Comparison of ENCODE assay signal across 8 cellular contexts in the genomic region with DNA sequence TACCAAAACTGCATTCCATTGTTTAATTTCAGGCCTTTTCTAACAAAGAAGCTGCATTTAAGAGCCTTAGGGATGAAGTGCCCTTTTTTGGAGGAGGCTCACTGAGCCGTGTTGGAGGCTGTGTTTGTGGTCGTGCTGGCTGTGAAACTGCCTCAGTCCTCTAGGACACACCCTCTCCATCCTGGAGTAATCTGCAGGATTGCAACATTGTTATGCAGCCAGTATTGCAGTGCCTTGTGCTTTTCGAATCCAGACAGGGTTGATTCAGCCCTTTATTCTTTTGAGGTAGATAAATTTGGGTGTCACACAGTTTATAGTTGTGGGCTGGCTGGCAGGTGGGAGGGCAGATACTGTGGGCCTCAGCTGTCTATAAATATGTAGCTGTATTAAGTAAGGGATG. TPM values are rescaled to one million over a fixed set of nuclear protein-coding genes. Genes with fewer than 3 reads are reported as not detected.
A peak's percentile ranks its signal among the peaks of the same experiment; 100 is the strongest.
DNase-seq lines count a peak whose midpoint lies in the region; ATAC-seq and TF ChIP-seq lines count a peak whose summit lies in the region.
"Not testable (repeated sequence)": the region's sequence is repeated elsewhere in the genome, so short reads cannot be mapped to it uniquely, and the experiment has no call there.

No MANE protein-coding gene starts in this region.

- intact Hi-C loops in activated CD8-positive, alpha-beta T cell treated with anti-CD3 and anti-CD28 coated beads for 36 hours (cut with micrococcal nuclease); lower lobe of right lung (cut with DNase I): not testable (repeated sequence)

- POLR2A ChIA-PET in HEK293 (lab: Yijun Ruan, JAX); activated CD8-positive, alpha-beta T cell treated with anti-CD3 and anti-CD28 coated beads for 36 hours (lab: Charles Lee): not testable (repeated sequence)

- H3K27me3 ChIP-seq in lower lobe of right lung (ENCODE audit: low read depth), result not testable (repeated sequence)

- H3K27ac ChIP-seq in HEK293 (ENCODE audit: extremely low read depth, low read depth, low read length); lower lobe of right lung: not testable (repeated sequence)

- DNase-seq in AML-193 (lab: John Stamatoyannopoulos, UW), result peak; percentile 8 to 12
- peak; percentile 4 for DNase-seq in NCI-H460 (ENCODE audit: extremely low read depth, low read depth)
- not testable (repeated sequence) for DNase-seq in activated CD8-positive, alpha-beta T cell treated with anti-CD3 and anti-CD28 coated beads for 36 hours; lower lobe of right lung
- peak; percentile 70 for DNase-seq in choroid plexus epithelial cell (ENCODE audit: low read depth)
- DNase-seq in fibroblast of villous mesenchyme (ENCODE audit: low read depth), result peak; percentile 73
- peak; percentile 38 for DNase-seq in stromal cell of bone marrow (ENCODE audit: low read depth)

- peaks cover 41% of the 10 kb centered on the region for H3K36me3 Mint-ChIP-seq in activated CD8-positive, alpha-beta T cell treated with anti-CD3 and anti-CD28 coated beads for 36 hours (ENCODE audit: low read depth)

- H3K27me3 Mint-ChIP-seq in activated CD8-positive, alpha-beta T cell treated with anti-CD3 and anti-CD28 coated beads for 36 hours, result not testable (repeated sequence)

- H3K9me3 ChIP-seq in HEK293 (ENCODE audit: control insufficient read depth, insufficient read depth, low read depth, low read length); lower lobe of right lung: not testable (repeated sequence)

- H3K36me3 ChIP-seq in HEK293 (ENCODE audit: control insufficient read depth in 2 of 2, insufficient read depth in 1 of 2, low read length in 2 of 2), result peaks cover 60 to 87% of the 10 kb centered on the region in 2 experiments
- H3K36me3 ChIP-seq in lower lobe of right lung, result peaks cover 96% of the 10 kb centered on the region

- CTCF ChIA-PET in HEK293 (lab: Yijun Ruan, JAX), result interaction anchor here (0.6 kb wide), 1 partner anchor 17 kb away, joined by 4 read pairs; no protein-coding TSS in a partner anchor
- CTCF ChIA-PET in activated CD8-positive, alpha-beta T cell treated with anti-CD3 and anti-CD28 coated beads for 36 hours (lab: Charles Lee), result not testable (repeated sequence)

- H3K9me3 Mint-ChIP-seq in activated CD8-positive, alpha-beta T cell treated with anti-CD3 and anti-CD28 coated beads for 36 hours, result not testable (repeated sequence)

- not testable (repeated sequence) for H3K4me1 ChIP-seq in HEK293 (ENCODE audit: control insufficient read depth, insufficient read depth, low read length); lower lobe of right lung

- not testable (repeated sequence) for TF ChIP-seq CTCF in HEK293 (tag by site-specific recombination; IDR thresholded peaks at IDR 0.05); activated CD8-positive, alpha-beta T cell treated with anti-CD3 and anti-CD28 coated beads for 36 hours (IDR thresholded peaks at IDR 0.05); fibroblast of villous mesenchyme (IDR thresholded peaks at IDR 0.05; ENCODE audit: insufficient read depth, low read depth, low read length); lower lobe of right lung (IDR thresholded peaks at IDR 0.05)
- peak; percentile 10 for TF ChIP-seq CTCF in choroid plexus epithelial cell (conservative IDR thresholded peaks at IDR 0.05; ENCODE audit: low read depth, low read length)

- H3K4me3 ChIP-seq in HEK293 (ENCODE audit: low read depth, low read length); choroid plexus epithelial cell (ENCODE audit: low read depth, low read length); fibroblast of villous mesenchyme (ENCODE audit: low read depth, low read length); lower lobe of right lung: not testable (repeated sequence)

- not testable (repeated sequence) for ATAC-seq in activated CD8-positive, alpha-beta T cell treated with anti-CD3 and anti-CD28 coated beads for 36 hours
- ATAC-seq in lower lobe of right lung, result peak; percentile 44 to 67

- H3K4me3 Mint-ChIP-seq in activated CD8-positive, alpha-beta T cell treated with anti-CD3 and anti-CD28 coated beads for 36 hours, result not testable (repeated sequence)

- peak overlapping the region; percentile 34 for H3K27ac Mint-ChIP-seq in activated CD8-positive, alpha-beta T cell treated with anti-CD3 and anti-CD28 coated beads for 36 hours

- H3K4me1 Mint-ChIP-seq in activated CD8-positive, alpha-beta T cell treated with anti-CD3 and anti-CD28 coated beads for 36 hours (ENCODE audit: low read depth), result not testable (repeated sequence)

TF ChIP-seq in HEK293, 187 proteins besides CTCF, POLR2A, EP300 and RAD21:
- peak; percentile 40; the same call in 1 of the 2 replicates for TF ChIP-seq EGR2 (tag by site-specific recombination; IDR thresholded peaks at IDR 0.05; ENCODE audit: low read depth)

RNA-seq across cellular contexts. Expression of gene RNFT1, which starts 33.8 kb away (rescaled TPM):
- 20.7 and 22.0 TPM in 2 replicates for total RNA-seq in NCI-H460 (2014; rRNA removed; shearing (Covaris generic))
- polyA plus RNA-seq in NCI-H460 (2014; cell fraction: nucleus; rRNA removed), result 46.1 and 48.4 TPM in 2 replicates
- 10 to 100 TPM; 20.7 to 23.7 TPM for total RNA-seq in activated CD8-positive, alpha-beta T cell treated with anti-CD3 and anti-CD28 coated beads for 36 hours
- total RNA-seq in fibroblast of villous mesenchyme (15.8 and 23.3 TPM in 2 replicates), lower lobe of right lung (39.5 TPM)

RNA-seq across cellular contexts. Expression of gene RPS6KB1, which starts 37.8 kb away (rescaled TPM):
- total RNA-seq in NCI-H460 (2014; rRNA removed; shearing (Covaris generic)), result 21.7 and 27.7 TPM in 2 replicates
- 74.5 and 80.9 TPM in 2 replicates for polyA plus RNA-seq in NCI-H460 (2014; cell fraction: nucleus; rRNA removed)
- total RNA-seq in activated CD8-positive, alpha-beta T cell treated with anti-CD3 and anti-CD28 coated beads for 36 hours, result 10 to 100 TPM; 39.9 to 44.2 TPM
- 22.2 and 26.3 TPM in 2 replicates for total RNA-seq in fibroblast of villous mesenchyme
- total RNA-seq in lower lobe of right lung, result 29.0 TPM

RNA-seq across cellular contexts. Expression of gene TUBD1, which starts 38.0 kb away (rescaled TPM):
- total RNA-seq in NCI-H460 (2014; rRNA removed; shearing (Covaris generic)), result 5.7 and 10.5 TPM in 2 replicates
- polyA plus RNA-seq in NCI-H460 (2014; cell fraction: nucleus; rRNA removed), result 7.8 and 9.3 TPM in 2 replicates
- total RNA-seq in activated CD8-positive, alpha-beta T cell treated with anti-CD3 and anti-CD28 coated beads for 36 hours, result 10 to 100 TPM in 1 of 2 experiments, 1 to 10 TPM in 1; 7.9 to 11.1 TPM
- 4.2 and 6.5 TPM in 2 replicates for total RNA-seq in fibroblast of villous mesenchyme
- 14.7 TPM for total RNA-seq in lower lobe of right lung
